Comparison of ENCODE assay signal across 8 cellular contexts in the genomic region with DNA sequence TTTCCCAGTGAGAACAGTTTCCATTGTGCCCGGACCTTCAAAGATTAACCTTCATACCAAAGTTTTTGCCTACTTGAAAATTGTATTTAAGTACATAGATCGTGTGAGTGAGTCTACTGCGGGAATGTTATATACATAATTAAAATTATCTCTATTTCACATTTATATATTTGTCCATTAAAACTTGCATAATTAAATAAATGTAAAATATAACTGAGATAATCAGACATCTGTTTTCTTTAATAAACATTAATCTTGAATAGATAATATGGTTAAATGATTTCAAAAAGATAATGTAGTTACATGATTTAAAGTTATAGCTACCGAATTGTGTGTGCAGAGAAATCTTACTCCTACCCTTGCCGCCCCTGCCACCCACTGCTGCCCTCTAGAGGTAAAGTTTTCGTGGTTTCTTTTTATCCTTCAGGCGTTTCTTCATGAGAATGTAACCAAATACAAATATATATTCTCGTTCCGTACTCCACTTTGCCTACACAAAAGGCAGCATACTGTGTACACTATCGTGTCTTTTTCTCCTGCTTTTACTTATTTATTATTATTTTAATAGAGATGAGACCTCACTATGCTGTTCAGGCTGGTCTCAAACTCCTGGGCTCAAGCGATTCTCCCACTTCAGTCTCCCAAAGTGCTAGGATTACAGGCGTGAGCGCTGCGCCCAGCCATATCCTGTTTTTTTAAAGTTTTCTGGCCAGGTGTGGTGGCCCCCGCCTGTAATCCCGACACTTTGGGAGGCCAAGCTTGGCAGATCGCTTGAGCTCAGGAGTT. TPM values are rescaled to one million over a fixed set of nuclear protein-coding genes. Genes with fewer than 3 reads are reported as not detected.
DNase-seq lines count a peak whose midpoint lies in the region; ATAC-seq and TF ChIP-seq lines count a peak whose summit lies in the region.

No MANE protein-coding gene starts in this region.

- H3K4me1 ChIP-seq in H9 (ENCODE audit: insufficient read depth, low read length): no peaks in the 10 kb centered on the region
- no peaks in the 10 kb centered on the region for H3K4me1 ChIP-seq in RWPE2 (ENCODE audit: insufficient read depth, poor library complexity, severe bottlenecking)

- no peak overlapping the region for H3K23ac ChIP-seq in H9 (ENCODE audit: insufficient read length, low read depth, low read length)

- H3K9ac ChIP-seq in H9 (ENCODE audit: extremely low read depth, insufficient read length, low read length): no peak overlapping the region

- no peaks in the 10 kb centered on the region for H3K9me3 ChIP-seq in H9 (ENCODE audit: control insufficient read depth, low read depth, low read length)
- H3K9me3 ChIP-seq in RWPE2 (ENCODE audit: severe bottlenecking): no peaks in the 10 kb centered on the region

- POLR2A ChIA-PET in BJ (lab: Charles Lee): no interaction called here

- no peaks in the 10 kb centered on the region; the same call in 1 of the 2 replicates for H3K36me3 ChIP-seq in BJ (ENCODE audit: control insufficient read depth, insufficient read depth, low read length)
- H3K36me3 ChIP-seq in RWPE2 (ENCODE audit: low read depth): peaks cover 66% of the 10 kb centered on the region
- H3K36me3 ChIP-seq in kidney epithelial cell (ENCODE audit: control insufficient read depth, insufficient read depth, low read length): no peaks in the 10 kb centered on the region

- peaks cover 4 to 40% (median 29%) of the 10 kb centered on the region in 3 experiments; a peak in 6 of 7 replicates for H3K36me3 Mint-ChIP-seq in H9 (ENCODE audit: insufficient read depth in 1 of 3, low read depth in 3 of 3)
- H3K36me3 Mint-ChIP-seq in stimulated activated naive B cell treated with anti-CD40 and anti-IgM and Interleukin-4, amounts not matched to agents 10 μg/mL and 1 μg/mL and 100 μg/mL, for 72 hours: peaks cover 21 to 22% of the 10 kb centered on the region in 2 donors

- H3K27me3 ChIP-seq in BJ (ENCODE audit: control insufficient read depth, insufficient read depth, low read length) (no peaks in the 10 kb centered on the region), H9 (ENCODE audit: insufficient read depth, low read length) (no peaks in the 10 kb centered on the region), RWPE2 (ENCODE audit: insufficient read depth, poor library complexity, severe bottlenecking) (no peaks in the 10 kb centered on the region), kidney epithelial cell (ENCODE audit: control insufficient read depth, insufficient read depth, low read length) (no peaks in the 10 kb centered on the region)

- H4K20me1 ChIP-seq in H9 (ENCODE audit: control insufficient read depth, insufficient read depth, insufficient read length): no peaks in the 10 kb centered on the region

- H4K5ac ChIP-seq in H9 (ENCODE audit: insufficient read length, low read depth, low read length): no peak overlapping the region

- no peaks in the 10 kb centered on the region for H3K9me3 Mint-ChIP-seq in H9
- H3K9me3 Mint-ChIP-seq in stimulated activated naive B cell treated with anti-CD40 and anti-IgM and Interleukin-4, amounts not matched to agents 10 μg/mL and 1 μg/mL and 100 μg/mL, for 72 hours: no peaks in the 10 kb centered on the region

- CTCF ChIA-PET in BJ (lab: Yijun Ruan, JAX): interaction anchor here (0.6 to 1.7 kb wide), 13 partner anchors 9 to 398 kb away, joined by 3 to 6 read pairs (median 4); a partner anchor contains a TSS

- no peak overlapping the region for H2BK120ac ChIP-seq in H9 (ENCODE audit: low read depth, low read length, poor library complexity, severe bottlenecking)

- H4K91ac ChIP-seq in H9 (ENCODE audit: insufficient read length, low read depth, low read length): no peak overlapping the region

- H3K79me1 ChIP-seq in H9 (ENCODE audit: insufficient read depth, low read depth, low read length, poor library complexity, severe bottlenecking): peaks cover 2% of the 10 kb centered on the region

- TF ChIP-seq CTCF in BJ (IDR thresholded peaks at IDR 0.05; ENCODE audit: insufficient read depth, low read depth, low read length) (peak; percentile 63), H9 (conservative IDR thresholded peaks at IDR 0.05) (peak; percentile 86), RWPE2 (IDR thresholded peaks at IDR 0.05; ENCODE audit: poor library complexity, severe bottlenecking) (peak; percentile 90), kidney epithelial cell (IDR thresholded peaks at IDR 0.05; ENCODE audit: insufficient read depth, low read length, poor library complexity, severe bottlenecking) (peak; percentile 60)

- H3K14ac ChIP-seq in H9 (ENCODE audit: insufficient read depth, low read length): no peak overlapping the region

- H3K4me3 ChIP-seq in BJ (ENCODE audit: low read depth, low read length) (no peak overlapping the region), RWPE2 (ENCODE audit: severe bottlenecking) (no peak overlapping the region), kidney epithelial cell (ENCODE audit: low read depth, low read length) (no peak overlapping the region)

- H2BK20ac ChIP-seq in H9 (ENCODE audit: low read depth, low read length, poor library complexity, severe bottlenecking): no peak overlapping the region

- no peak overlapping the region for H3K18ac ChIP-seq in H9 (ENCODE audit: insufficient read length, low read depth, low read length)

- no peaks in the 10 kb centered on the region for H3K79me2 ChIP-seq in H9 (ENCODE audit: insufficient read depth, low read length)

- ATAC-seq in RWPE2 (ENCODE audit: low read depth): no peak
- ATAC-seq in stimulated activated naive B cell treated with anti-CD40 and anti-IgM and Interleukin-4, amounts not matched to agents 10 μg/mL and 1 μg/mL and 100 μg/mL, for 72 hours (replicated peaks): peak; percentile 44 to 57
- ATAC-seq in GM21528 (IDR thresholded peaks at IDR 0.05; ENCODE audit: low FRiP score, unreplicated experiment): no peak

- H3K4ac ChIP-seq in H9 (ENCODE audit: low read depth, low read length): no peak overlapping the region

- H2BK15ac ChIP-seq in H9 (ENCODE audit: low read depth, low read length): no peak overlapping the region

- H3T11ph ChIP-seq in H9 (ENCODE audit: low read length): no peak overlapping the region

- no CpG with 5 or more reads among the region's 17 CpGs for WGBS in H9 (ENCODE audit: extremely low coverage, insufficient read length, low lambda C conversion rate)

- H3K27ac ChIP-seq in H9 (ENCODE audit: insufficient read length, low read depth, low read length) (no peak overlapping the region), RWPE2 (ENCODE audit: poor library complexity, severe bottlenecking) (no peak overlapping the region)

- no peak overlapping the region for H2BK12ac ChIP-seq in H9 (ENCODE audit: insufficient read length, low read depth, low read length)

- no peak overlapping the region for H2BK5ac ChIP-seq in H9 (ENCODE audit: insufficient read length, low read length)

- no peak overlapping the region for H2AK5ac ChIP-seq in H9 (ENCODE audit: insufficient read length, low read length)

- no peaks in the 10 kb centered on the region for H3K4me1 Mint-ChIP-seq in H9
- H3K4me1 Mint-ChIP-seq in stimulated activated naive B cell treated with anti-CD40 and anti-IgM and Interleukin-4, amounts not matched to agents 10 μg/mL and 1 μg/mL and 100 μg/mL, for 72 hours: no peaks in the 10 kb centered on the region

- H3K4me3 Mint-ChIP-seq in H9: no peak overlapping the region
- no peak overlapping the region for H3K4me3 Mint-ChIP-seq in stimulated activated naive B cell treated with anti-CD40 and anti-IgM and Interleukin-4, amounts not matched to agents 10 μg/mL and 1 μg/mL and 100 μg/mL, for 72 hours

- peak overlapping the region in 1 of 3 experiments; percentile 9; a peak in 1 of 7 replicates for H3K27ac Mint-ChIP-seq in H9
- H3K27ac Mint-ChIP-seq in stimulated activated naive B cell treated with anti-CD40 and anti-IgM and Interleukin-4, amounts not matched to agents 10 μg/mL and 1 μg/mL and 100 μg/mL, for 72 hours: no peak overlapping the region

- H3K4me2 ChIP-seq in H9 (ENCODE audit: insufficient read depth, insufficient read length, low read length): no peak overlapping the region

- no peaks in the 10 kb centered on the region for H3K27me3 Mint-ChIP-seq in H9 (ENCODE audit: low read depth)
- H3K27me3 Mint-ChIP-seq in stimulated activated naive B cell treated with anti-CD40 and anti-IgM and Interleukin-4, amounts not matched to agents 10 μg/mL and 1 μg/mL and 100 μg/mL, for 72 hours: no peaks in the 10 kb centered on the region

- no peaks in the 10 kb centered on the region for H3K23me2 ChIP-seq in H9 (ENCODE audit: insufficient read length, low read depth, low read length, poor library complexity, severe bottlenecking)

- H3K56ac ChIP-seq in H9 (ENCODE audit: insufficient read length, low read depth, low read length): no peak overlapping the region

- no peak overlapping the region for H2AFZ ChIP-seq in H9 (ENCODE audit: low read length)

- H4K8ac ChIP-seq in H9 (replicated peaks; ENCODE audit: insufficient read length, low read depth, low read length): no peak overlapping the region

- DNase-seq in BJ (ENCODE audit: low read depth) (no peak), H9 (no peak), RWPE2 (ENCODE audit: low spot score) (no peak), amniotic epithelial cell (ENCODE audit: low read depth) (peak; percentile 26), kidney epithelial cell (ENCODE audit: low read depth) (peak; percentile 1), NCI-H345 treated with DMSO at 0.1 percent for 48 hours (lab: John Stamatoyannopoulos, UW; ENCODE audit: unreplicated experiment) (no peak)
- DNase-seq in stimulated activated naive B cell treated with anti-CD40 and anti-IgM and Interleukin-4, amounts not matched to agents 10 μg/mL and 1 μg/mL and 100 μg/mL, for 72 hours: peak; percentile 5

RNA-seq across cellular contexts. Expression of a gene that starts 35.6 kb away (rescaled TPM):
- 58.8 and 67.9 TPM in 2 replicates for polyA plus RNA-seq in BJ (2011; rRNA removed)
- polyA minus RNA-seq in BJ (2011; rRNA and poly(A)+ RNA removed): 27.6 and 38.2 TPM in 2 replicates
- 215 and 220 TPM in 2 replicates for total RNA-seq in H9 (2021)
- 22.0 and 30.3 TPM in 2 replicates for total RNA-seq in kidney epithelial cell

RNA-seq across cellular contexts. Expression of a gene that starts 35.7 kb away (rescaled TPM):
- polyA plus RNA-seq in BJ (2011; rRNA removed): 4.4 and 4.5 TPM in 2 replicates
- 7.0 and 10.1 TPM in 2 replicates for polyA minus RNA-seq in BJ (2011; rRNA and poly(A)+ RNA removed)
- total RNA-seq in H9 (2021) (28.8 and 29.0 TPM in 2 replicates), kidney epithelial cell (6.7 and 7.8 TPM in 2 replicates)

Comparison
In these comparisons a context has a peak if more than half of its experiments do, and no peak if none do; other contexts are left out.
1. DNase-seq: peak in amniotic epithelial cell (single experiment), kidney epithelial cell (single experiment) and stimulated activated naive B cell treated with anti-CD40 and anti-IgM and Interleukin-4, amounts not matched to agents 10 μg/mL and 1 μg/mL and 100 μg/mL, for 72 hours (single experiment); none in BJ (single experiment), H9 (single experiment), RWPE2 (single experiment) and NCI-H345 treated with DMSO at 0.1 percent for 48 hours (single experiment).
2. ATAC-seq: peak in stimulated activated naive B cell treated with anti-CD40 and anti-IgM and Interleukin-4, amounts not matched to agents 10 μg/mL and 1 μg/mL and 100 μg/mL, for 72 hours (2 of 2); none in RWPE2 (single experiment) and GM21528 (single experiment).
3. Peak in every context shown above with its lines, with median percentiles within 50 percentile points of each other: CTCF ChIP-seq.